ENCODE assay signal across 17 cellular contexts in the genomic region with DNA sequence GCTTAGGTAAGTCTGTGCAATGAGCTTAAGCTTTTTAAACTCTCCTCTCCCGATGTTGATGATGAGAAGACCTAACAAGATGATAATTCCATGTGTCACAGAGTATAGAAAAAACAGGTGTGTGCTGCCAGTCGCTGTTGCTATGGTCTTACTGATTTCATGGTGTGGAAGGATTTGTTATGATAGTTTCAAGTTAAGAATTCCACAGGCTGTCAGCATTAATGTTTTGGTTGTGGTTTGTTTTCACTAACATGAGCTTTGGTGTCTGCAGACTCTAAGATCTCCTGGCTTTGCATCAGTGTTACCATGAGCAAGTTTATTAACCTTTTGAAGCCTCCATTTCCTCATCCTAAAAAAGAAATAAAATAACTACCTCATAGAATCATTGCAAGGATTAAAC.
DNase-seq lines count a peak whose midpoint lies in the region; ATAC-seq and TF ChIP-seq lines count a peak whose summit lies in the region.
"Had no signal": no experiment of that assay in that cellular context is flagged by ENCODE, and none has a peak within 500 bp of the region (broad histone marks: within the 10 kb centered on the region; RNA-seq: fewer than 3 reads in every experiment).

No MANE protein-coding gene starts in this region.

- peaks cover 30% of the 10 kb centered on the region for H3K4me1 ChIP-seq in left ventricle myocardium inferior
- no peaks in the 10 kb centered on the region for H3K4me1 ChIP-seq in tibial nerve

- H3K9me3 Mint-ChIP-seq in naive thymus-derived CD8-positive, alpha-beta T cell = peaks cover 0 to 20% (median 7%) of the 10 kb centered on the region in 9 donors

- H3K9me3 ChIP-seq in left ventricle myocardium inferior (replicated peaks) = no peaks in the 10 kb centered on the region
- H3K9me3 ChIP-seq in tibial nerve = no peaks in the 10 kb centered on the region

- peaks cover 0 to 2% (median 0%) of the 10 kb centered on the region in 4 donors for H3K4me1 Mint-ChIP-seq in naive thymus-derived CD8-positive, alpha-beta T cell
- H3K4me1 Mint-ChIP-seq: B cell, CD14-positive monocyte, IgD-negative memory B cell had no signal

- no peak for ATAC-seq in GM19452 (IDR thresholded peaks at IDR 0.05; ENCODE audit: unreplicated experiment)
- no peak for ATAC-seq in naive thymus-derived CD8-positive, alpha-beta T cell

- H3K4me3 ChIP-seq in left ventricle myocardium inferior (no peak overlapping the region), tibial nerve (no peak overlapping the region)

- no peak for TF ChIP-seq EP300 in tibial nerve (IDR thresholded peaks at IDR 0.05)

- H3K27ac ChIP-seq in left ventricle myocardium inferior (replicated peaks) = peak overlapping the region; percentile 53
- H3K27ac ChIP-seq in tibial nerve = no peak overlapping the region
- H3K27ac ChIP-seq: RWPE1 had no signal

- TF ChIP-seq CTCF in left ventricle myocardium inferior (IDR thresholded peaks at IDR 0.05; ENCODE audit: borderline replicate concordance) (no peak), tibial nerve (IDR thresholded peaks at IDR 0.05) (no peak)

- intact Hi-C loops in left ventricle myocardium inferior (cut with micrococcal nuclease) (no loop called here), cardiac septum (cut with DNase I) (no loop called here)

- no peak for TF ChIP-seq POLR2A in tibial nerve (IDR thresholded peaks at IDR 0.05)

- H3K27me3 Mint-ChIP-seq in naive thymus-derived CD8-positive, alpha-beta T cell = no peaks in the 10 kb centered on the region
- H3K27me3 Mint-ChIP-seq: B cell, IgD-negative memory B cell had no signal

- peaks cover 14% of the 10 kb centered on the region for H3K36me3 ChIP-seq in left ventricle myocardium inferior
- H3K36me3 ChIP-seq in tibial nerve = peaks cover 0 to 14% (median 0%) of the 10 kb centered on the region in 3 donors

- POLR2A ChIA-PET in naive thymus-derived CD8-positive, alpha-beta T cell (lab: Charles Lee) = no interaction called here

- peaks cover 17 to 21% (median 21%) of the 10 kb centered on the region in 3 donors for H3K36me3 Mint-ChIP-seq in naive thymus-derived CD8-positive, alpha-beta T cell

- H3K4me3 Mint-ChIP-seq in naive thymus-derived CD8-positive, alpha-beta T cell = no peak overlapping the region
- H3K4me3 Mint-ChIP-seq: B cell, CD14-positive monocyte, IgD-negative memory B cell had no signal

- H3K27me3 ChIP-seq in left ventricle myocardium inferior (ENCODE audit: low read depth) = no peaks in the 10 kb centered on the region
- H3K27me3 ChIP-seq in tibial nerve = no peaks in the 10 kb centered on the region

- DNase-seq in left ventricle myocardium inferior = no peak
- no peak for DNase-seq in cardiac septum (ENCODE audit: low spot score)
- peak; percentile 25 for DNase-seq in astrocyte of the hippocampus (ENCODE audit: low read depth, low spot score)
- DNase-seq in kidney glomerular epithelial cell (lab: John Stamatoyannopoulos, UW) = peak; percentile 20
- no peak for DNase-seq in tibial nerve (ENCODE audit: low spot score in 2 of 2)
- no peak for DNase-seq in naive thymus-derived CD8-positive, alpha-beta T cell
- no peak for DNase-seq in NCI-H2029 (lab: John Stamatoyannopoulos, UW)
- DNase-seq: DMS53, GDM1, NCI-H1694 treated with DMSO at 0.1 percent for 48 hours, NCI-H2107, NCI-H69 had no signal

- WGBS in tibial nerve, 2 donors = 57 to 75% methylated on average over 2 of the region's 2 CpGs

- no peak overlapping the region for H3K27ac Mint-ChIP-seq in naive thymus-derived CD8-positive, alpha-beta T cell
- H3K27ac Mint-ChIP-seq: B cell, CD14-positive monocyte, IgD-negative memory B cell had no signal

Comparison
In these comparisons a context has a peak if more than half of its experiments do, and no peak if none do; other contexts are left out.
1. DNase-seq: peak in astrocyte of the hippocampus (single experiment) and kidney glomerular epithelial cell (single experiment); none in left ventricle myocardium inferior (single experiment), cardiac septum (single experiment), tibial nerve (0 of 2), naive thymus-derived CD8-positive, alpha-beta T cell (0 of 10) and NCI-H2029 (single experiment).